ENCODE assay signal across 8 cellular contexts in the genomic region with DNA sequence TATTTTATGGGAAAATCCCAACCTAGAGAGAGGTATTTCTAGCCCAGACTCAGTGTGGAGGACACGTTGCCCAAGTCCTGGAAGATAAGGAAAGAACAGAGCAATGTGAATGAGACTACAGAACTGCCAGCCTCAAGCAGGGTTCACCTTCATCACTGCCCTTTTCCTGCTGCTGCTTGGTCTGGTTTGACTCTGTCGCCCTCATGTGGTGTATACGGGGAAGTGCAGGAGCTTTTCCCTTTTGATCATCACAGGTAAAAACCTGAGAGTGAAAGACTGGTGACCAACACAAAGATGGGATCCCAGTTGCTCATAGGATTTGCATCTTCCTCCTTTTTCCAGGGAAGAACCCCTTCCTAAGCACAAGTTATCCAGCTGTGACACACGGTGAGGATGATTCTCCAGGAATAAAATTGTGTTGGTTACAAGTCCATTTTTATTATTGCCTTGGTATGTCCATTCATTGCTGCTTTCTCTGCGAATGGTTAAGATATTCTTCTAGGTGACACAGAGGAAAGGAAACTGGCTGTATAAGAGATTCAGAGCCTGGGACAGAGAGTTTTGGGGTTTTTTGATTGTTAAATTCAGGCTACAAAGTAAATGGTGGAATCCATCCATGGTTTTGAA.
DNase-seq lines count a peak whose midpoint lies in the region; ATAC-seq and TF ChIP-seq lines count a peak whose summit lies in the region.

No MANE protein-coding gene starts in this region.

- DNase-seq in CD4-positive, CD25-positive, alpha-beta regulatory T cell = peak; percentile 35 to 86 (median 75)
- DNase-seq in HFFc6 = peak; percentile 49
- peak; percentile 39 for DNase-seq in NCI-H774 (lab: John Stamatoyannopoulos, UW)
- peak; percentile 65 for DNase-seq in activated CD4-positive, alpha-beta memory T cell treated with anti-CD3 and anti-CD28 coated beads, Interleukin-2, amount 10 ng/mL, durations not matched to agents 7 days and 5 days
- peak; percentile 48 for DNase-seq in endothelial cell (ENCODE audit: low spot score)
- peak; percentile 43 for DNase-seq in midbrain (lab: John Stamatoyannopoulos, UW)
- DNase-seq in stomach = peak; percentile 46
- no peak for DNase-seq in aorta

- POLR2A ChIA-PET in activated CD4-positive, alpha-beta memory T cell treated with anti-CD3 and anti-CD28 coated beads, Interleukin-2, amount 10 ng/mL, durations not matched to agents 7 days and 5 days (lab: Charles Lee) = interaction anchor here (0.6 to 7.4 kb wide), 5 partner anchors 9 to 164 kb away, joined by 3 to 170 read pairs (median 4); partner anchors contain the start of gene CD53

- peaks cover 3% of the 10 kb centered on the region for H3K27me3 ChIP-seq in CD4-positive, CD25-positive, alpha-beta regulatory T cell (ENCODE audit: control insufficient read depth, insufficient read depth, low read length)
- H3K27me3 ChIP-seq in stomach = peaks cover 0 to 41% (median 0%) of the 10 kb centered on the region in 3 donors
- H3K27me3 ChIP-seq in aorta (ENCODE audit: control insufficient read depth in 1 of 2, insufficient read depth in 2 of 2, low read length in 1 of 2) = no peaks in the 10 kb centered on the region

- CTCF ChIA-PET in activated CD4-positive, alpha-beta memory T cell treated with anti-CD3 and anti-CD28 coated beads, Interleukin-2, amount 10 ng/mL, durations not matched to agents 7 days and 5 days (lab: Charles Lee) = interaction anchor here (0.6 to 8.3 kb wide), 23 partner anchors 9 to 287 kb away, joined by 3 to 135 read pairs (median 4); partner anchors contain the start of gene KCNA2

- no peaks in the 10 kb centered on the region for H3K9me3 ChIP-seq in CD4-positive, CD25-positive, alpha-beta regulatory T cell (ENCODE audit: control insufficient read depth in 2 of 2, low read length in 2 of 2)
- peaks cover 4 to 8% (median 6%) of the 10 kb centered on the region in 4 donors for H3K9me3 ChIP-seq in stomach
- peaks cover 3% of the 10 kb centered on the region for H3K9me3 ChIP-seq in aorta (ENCODE audit: control insufficient read depth, low read length)

- peaks cover 14 to 74% (median 68%) of the 10 kb centered on the region in 4 donors for H3K4me1 Mint-ChIP-seq in CD4-positive, CD25-positive, alpha-beta regulatory T cell
- H3K4me1 Mint-ChIP-seq in HFFc6 (ENCODE audit: low read depth) (no peaks in the 10 kb centered on the region), endothelial cell (ENCODE audit: unreplicated experiment) (peaks cover 3% of the 10 kb centered on the region)
- H3K4me1 Mint-ChIP-seq in activated CD4-positive, alpha-beta memory T cell treated with anti-CD3 and anti-CD28 coated beads, Interleukin-2, amount 10 ng/mL, durations not matched to agents 7 days and 5 days = peaks cover 57% of the 10 kb centered on the region

- H3K4me3 Mint-ChIP-seq in CD4-positive, CD25-positive, alpha-beta regulatory T cell = peak overlapping the region in 3 of 4 donors; percentile 50 to 69 (median 63)
- H3K4me3 Mint-ChIP-seq in HFFc6 (no peak overlapping the region), endothelial cell (ENCODE audit: unreplicated experiment) (no peak overlapping the region)
- H3K4me3 Mint-ChIP-seq in activated CD4-positive, alpha-beta memory T cell treated with anti-CD3 and anti-CD28 coated beads, Interleukin-2, amount 10 ng/mL, durations not matched to agents 7 days and 5 days = no peak overlapping the region

- ATAC-seq in CD4-positive, CD25-positive, alpha-beta regulatory T cell (ENCODE audit: low read depth in 2 of 2) = peak; percentile 54 to 61
- no peak for ATAC-seq in aorta (ENCODE audit: low FRiP score)

- TF ChIP-seq CTCF in HFFc6 (IDR thresholded peaks at IDR 0.05) (peak; percentile 94), endothelial cell (IDR thresholded peaks at IDR 0.05; ENCODE audit: unreplicated experiment) (peak; percentile 97), stomach (IDR thresholded peaks at IDR 0.05) (peak in 5 of 7 experiments; percentile 80 to 95 (median 89))

- peaks cover 5% of the 10 kb centered on the region for H3K27me3 Mint-ChIP-seq in CD4-positive, CD25-positive, alpha-beta regulatory T cell
- H3K27me3 Mint-ChIP-seq in HFFc6 (ENCODE audit: insufficient read depth) (peaks cover 14% of the 10 kb centered on the region), endothelial cell (ENCODE audit: unreplicated experiment) (peaks cover 4% of the 10 kb centered on the region)
- H3K27me3 Mint-ChIP-seq in activated CD4-positive, alpha-beta memory T cell treated with anti-CD3 and anti-CD28 coated beads, Interleukin-2, amount 10 ng/mL, durations not matched to agents 7 days and 5 days = peaks cover 3% of the 10 kb centered on the region

- WGBS in stomach, 5 donors = 2 to 16% (median 3%) methylated on average over 5 of the region's 5 CpGs
- 1% methylated on average over 5 of the region's 5 CpGs for WGBS in aorta, 2 donors

- peaks cover 60% of the 10 kb centered on the region for H3K4me1 ChIP-seq in CD4-positive, CD25-positive, alpha-beta regulatory T cell (ENCODE audit: control insufficient read depth, insufficient read depth, low read length, poor library complexity, severe bottlenecking)
- H3K4me1 ChIP-seq in stomach (peaks cover 0 to 7% (median 3%) of the 10 kb centered on the region in 4 donors), aorta (ENCODE audit: control insufficient read depth in 1 of 2, insufficient read depth in 2 of 2, low read length in 2 of 2) (no peaks in the 10 kb centered on the region)

- H3K9me3 Mint-ChIP-seq in CD4-positive, CD25-positive, alpha-beta regulatory T cell = peaks cover 0 to 5% (median 0%) of the 10 kb centered on the region in 7 donors
- H3K9me3 Mint-ChIP-seq in HFFc6 (no peaks in the 10 kb centered on the region), endothelial cell (ENCODE audit: unreplicated experiment) (no peaks in the 10 kb centered on the region)
- peaks cover under 1% of the 10 kb centered on the region for H3K9me3 Mint-ChIP-seq in activated CD4-positive, alpha-beta memory T cell treated with anti-CD3 and anti-CD28 coated beads, Interleukin-2, amount 10 ng/mL, durations not matched to agents 7 days and 5 days

- H3K27ac ChIP-seq in CD4-positive, CD25-positive, alpha-beta regulatory T cell (ENCODE audit: insufficient read depth, low read length, poor library complexity, severe bottlenecking) = no peak overlapping the region
- H3K27ac ChIP-seq in stomach (no peak overlapping the region), aorta (ENCODE audit: low read depth in 1 of 2, low read length in 2 of 2) (no peak overlapping the region)

- TF ChIP-seq EP300 in stomach (IDR thresholded peaks at IDR 0.05) = no peak

- no peaks in the 10 kb centered on the region for H3K36me3 ChIP-seq in CD4-positive, CD25-positive, alpha-beta regulatory T cell (ENCODE audit: control insufficient read depth, insufficient read depth, low read length)
- H3K36me3 ChIP-seq in stomach (no peaks in the 10 kb centered on the region), aorta (ENCODE audit: control insufficient read depth in 1 of 2, insufficient read depth in 2 of 2, low read length in 1 of 2) (no peaks in the 10 kb centered on the region)

- no peaks in the 10 kb centered on the region for H3K36me3 Mint-ChIP-seq in CD4-positive, CD25-positive, alpha-beta regulatory T cell
- H3K36me3 Mint-ChIP-seq in HFFc6 (ENCODE audit: low read depth) (no peaks in the 10 kb centered on the region), endothelial cell (ENCODE audit: low read depth, unreplicated experiment) (no peaks in the 10 kb centered on the region)
- peaks cover 6% of the 10 kb centered on the region for H3K36me3 Mint-ChIP-seq in activated CD4-positive, alpha-beta memory T cell treated with anti-CD3 and anti-CD28 coated beads, Interleukin-2, amount 10 ng/mL, durations not matched to agents 7 days and 5 days (ENCODE audit: low read depth)

- intact Hi-C loops in stomach (cut with DNase I; ENCODE audit: low total_unique reads) (loop anchor here (10.0 kb wide), 1 partner anchor 169 kb away; no protein-coding TSS in a partner anchor), aorta (cut with DNase I) (loop anchor here (5.0 kb wide), 2 partner anchors 151 to 166 kb away; no protein-coding TSS in a partner anchor)

- peak overlapping the region; percentile 63 to 71 (median 69) for H3K27ac Mint-ChIP-seq in CD4-positive, CD25-positive, alpha-beta regulatory T cell
- H3K27ac Mint-ChIP-seq in HFFc6 = no peak overlapping the region
- no peak overlapping the region for H3K27ac Mint-ChIP-seq in activated CD4-positive, alpha-beta memory T cell treated with anti-CD3 and anti-CD28 coated beads, Interleukin-2, amount 10 ng/mL, durations not matched to agents 7 days and 5 days
- no peak overlapping the region for H3K27ac Mint-ChIP-seq in endothelial cell (ENCODE audit: unreplicated experiment)

- no peak for TF ChIP-seq POLR2A in stomach (IDR thresholded peaks at IDR 0.05)

- no peak overlapping the region for H3K4me3 ChIP-seq in CD4-positive, CD25-positive, alpha-beta regulatory T cell (ENCODE audit: low read depth, low read length)
- H3K4me3 ChIP-seq in stomach (no peak overlapping the region), aorta (ENCODE audit: low read length in 2 of 2) (no peak overlapping the region)

Comparison
In these comparisons a context has a peak if more than half of its experiments do, and no peak if none do; other contexts are left out.
1. DNase-seq: peak in CD4-positive, CD25-positive, alpha-beta regulatory T cell (3 of 3), HFFc6 (single experiment), NCI-H774 (single experiment), activated CD4-positive, alpha-beta memory T cell treated with anti-CD3 and anti-CD28 coated beads, Interleukin-2, amount 10 ng/mL, durations not matched to agents 7 days and 5 days (single experiment), endothelial cell (single experiment), midbrain (single experiment) and stomach (single experiment); none in aorta (0 of 2).
2. H3K27ac Mint-ChIP-seq: peak in CD4-positive, CD25-positive, alpha-beta regulatory T cell (3 of 3); none in HFFc6 (single experiment), activated CD4-positive, alpha-beta memory T cell treated with anti-CD3 and anti-CD28 coated beads, Interleukin-2, amount 10 ng/mL, durations not matched to agents 7 days and 5 days (single experiment) and endothelial cell (single experiment).
3. H3K4me3 Mint-ChIP-seq: peak in CD4-positive, CD25-positive, alpha-beta regulatory T cell (3 of 4); none in HFFc6 (single experiment), activated CD4-positive, alpha-beta memory T cell treated with anti-CD3 and anti-CD28 coated beads, Interleukin-2, amount 10 ng/mL, durations not matched to agents 7 days and 5 days (single experiment) and endothelial cell (single experiment).
4. Peak in every context shown above with its lines, with median percentiles within 50 percentile points of each other: CTCF ChIP-seq.